In genomic region chr4:101948055-101948454, GRCh38 we compare ENCODE assay signal across 34 cellular contexts.
"Had no signal": no experiment of that assay in that cellular context is flagged by ENCODE, and none has a peak within 500 bp of the region (broad histone marks: within the 10 kb centered on the region; RNA-seq: fewer than 3 reads in every experiment).

No MANE protein-coding gene starts in this region.

- H3K4me1 Mint-ChIP-seq: activated CD4-positive, alpha-beta T cell treated with anti-CD3 and anti-CD28 coated beads for 36 hours; activated CD4-positive, alpha-beta T cell treated with anti-CD3 and anti-CD28 coated beads, Interleukin-2, amount 10 ng/mL, durations not matched to agents 24 days and 14 days; activated CD8-positive, alpha-beta memory T cell treated with anti-CD3 and anti-CD28 coated beads, Interleukin-2, amount 10 ng/mL, durations not matched to agents 7 days and 5 days; activated naive CD4-positive, alpha-beta T cell treated with anti-CD3 and anti-CD28 coated beads, Interleukin-2, amount 50 U/mL, for 24 hours; activated naive CD8-positive, alpha-beta T cell treated with anti-CD3 and anti-CD28 coated beads for 36 hours; activated naive CD8-positive, alpha-beta T cell treated with anti-CD3 and anti-CD28 coated beads, Interleukin-2, amount 50 U/mL, for 24 hours; T-helper 17 cell had no signal

- H3K27ac Mint-ChIP-seq: activated CD4-positive, alpha-beta memory T cell treated with anti-CD3 and anti-CD28 coated beads for 36 hours; activated CD4-positive, alpha-beta T cell treated with anti-CD3 and anti-CD28 coated beads for 36 hours; activated CD4-positive, alpha-beta T cell treated with anti-CD3 and anti-CD28 coated beads, Interleukin-2, amount 10 ng/mL, durations not matched to agents 24 days and 14 days; activated CD8-positive, alpha-beta memory T cell treated with anti-CD3 and anti-CD28 coated beads, Interleukin-2, amount 10 ng/mL, durations not matched to agents 7 days and 5 days; activated CD8-positive, alpha-beta T cell treated with anti-CD3 and anti-CD28 coated beads, Interleukin-2, amount 10 ng/mL, durations not matched to agents 7 days and 5 days; activated naive CD4-positive, alpha-beta T cell treated with anti-CD3 and anti-CD28 coated beads for 36 hours; activated naive CD4-positive, alpha-beta T cell treated with anti-CD3 and anti-CD28 coated beads, Interleukin-2, amount 50 U/mL, for 24 hours; activated naive CD8-positive, alpha-beta T cell treated with anti-CD3 and anti-CD28 coated beads for 36 hours; activated naive CD8-positive, alpha-beta T cell treated with anti-CD3 and anti-CD28 coated beads, Interleukin-2, amount 50 U/mL, for 24 hours; activated T-helper 1 cell treated with anti-CD3 and anti-CD28 coated beads, Interleukin-12 subunit alpha, Interleukin-12 subunit beta, Interleukin-2, Interleukin-4 antibody, amounts not matched to agents 30 ng/mL and 10 ng/mL and 1 ng/mL, durations not matched to agents 14 hours and 24 hours and 36 hours; activated T-helper 2 cell treated with anti-CD3 and anti-CD28 coated beads, Interferon-gamma antibody, Interleukin-2, Interleukin-4, amounts not matched to agents 10 μg/mL and 5 μg/mL and 100 μg/mL, durations not matched to agents 14 hours and 24 hours and 36 hours; T-helper 17 cell; T-helper 2 cell treated with Interferon-gamma antibody and Interleukin-4, amounts not matched to agents 5 μg/mL and 100 μg/mL, for 36 hours had no signal

- H3K4me3 ChIP-seq: adrenal gland, body of pancreas, colonic mucosa, esophagus squamous epithelium, gastroesophageal sphincter had no signal

- H3K9me3 Mint-ChIP-seq: activated CD4-positive, alpha-beta memory T cell treated with anti-CD3 and anti-CD28 coated beads for 36 hours; activated CD4-positive, alpha-beta T cell treated with anti-CD3 and anti-CD28 coated beads, Interleukin-2, amount 10 ng/mL, durations not matched to agents 24 days and 14 days; activated naive CD4-positive, alpha-beta T cell treated with anti-CD3 and anti-CD28 coated beads for 36 hours; activated naive CD4-positive, alpha-beta T cell treated with anti-CD3 and anti-CD28 coated beads, Interleukin-2, amount 50 U/mL, for 24 hours; activated naive CD8-positive, alpha-beta T cell treated with anti-CD3 and anti-CD28 coated beads for 36 hours; activated naive CD8-positive, alpha-beta T cell treated with anti-CD3 and anti-CD28 coated beads, Interleukin-2, amount 50 U/mL, for 24 hours; activated T-helper 1 cell treated with anti-CD3 and anti-CD28 coated beads, Interleukin-12 subunit alpha, Interleukin-12 subunit beta, Interleukin-2, Interleukin-4 antibody, amounts not matched to agents 30 ng/mL and 10 ng/mL and 1 ng/mL, durations not matched to agents 14 hours and 24 hours and 36 hours; activated T-helper 2 cell treated with anti-CD3 and anti-CD28 coated beads, Interferon-gamma antibody, Interleukin-2, Interleukin-4, amounts not matched to agents 10 μg/mL and 5 μg/mL and 100 μg/mL, durations not matched to agents 14 hours and 24 hours and 36 hours; T-helper 2 cell treated with Interferon-gamma antibody and Interleukin-4, amounts not matched to agents 5 μg/mL and 100 μg/mL, for 36 hours had no signal

- H3K27me3 ChIP-seq: adrenal gland, body of pancreas, colonic mucosa, esophagus squamous epithelium, gastroesophageal sphincter had no signal

- H3K36me3 ChIP-seq: adrenal gland, colonic mucosa, esophagus squamous epithelium, gastroesophageal sphincter, WERI-Rb-1 had no signal

- H3K27me3 Mint-ChIP-seq: activated CD4-positive, alpha-beta T cell treated with anti-CD3 and anti-CD28 coated beads, Interleukin-2, amount 10 ng/mL, durations not matched to agents 24 days and 14 days; activated naive CD8-positive, alpha-beta T cell treated with anti-CD3 and anti-CD28 coated beads, Interleukin-2, amount 50 U/mL, for 24 hours had no signal

- DNase-seq: activated CD4-positive, alpha-beta memory T cell treated with anti-CD3 and anti-CD28 coated beads for 36 hours; activated CD4-positive, alpha-beta T cell treated with anti-CD3 and anti-CD28 coated beads for 36 hours; activated CD4-positive, alpha-beta T cell treated with anti-CD3 and anti-CD28 coated beads, Interleukin-2, amount 10 ng/mL, durations not matched to agents 24 days and 14 days; activated CD4-positive, CD25-positive, alpha-beta regulatory T cell; activated CD4-positive, CD25-positive, alpha-beta regulatory T cell treated with anti-CD3 and anti-CD28 coated beads, Interleukin-2, amount 50 U/mL, for 72 hours; activated CD8-positive, alpha-beta memory T cell treated with anti-CD3 and anti-CD28 coated beads, Interleukin-2, amount 10 ng/mL, durations not matched to agents 7 days and 5 days; activated CD8-positive, alpha-beta memory T cell treated with anti-CD3 and anti-CD28 coated beads, Interleukin-2, amount 50 U/mL, for 4 hours; activated CD8-positive, alpha-beta T cell treated with anti-CD3 and anti-CD28 coated beads, Interleukin-2, amount 10 ng/mL, durations not matched to agents 7 days and 5 days; activated effector memory CD4-positive, alpha-beta T cell treated with anti-CD3 and anti-CD28 coated beads, Interleukin-2, amount 50 U/mL, for 16 hours; activated naive CD4-positive, alpha-beta T cell treated with anti-CD3 and anti-CD28 coated beads for 36 hours; activated naive CD8-positive, alpha-beta T cell treated with anti-CD3 and anti-CD28 coated beads for 36 hours; activated naive CD8-positive, alpha-beta T cell treated with anti-CD3 and anti-CD28 coated beads, Interleukin-2, amount 50 U/mL, for 24 hours; activated T-cell treated with anti-CD3 and anti-CD28 coated beads, Interleukin-2, amount 50 U/mL, for 1 hour; activated T-cell treated with anti-CD3 and anti-CD28 coated beads, Interleukin-2, amount 50 U/mL, for 48 hours; adrenal gland; amygdala; aorta; body of pancreas; caudate nucleus; cerebellar nuclear complex; colonic mucosa; effector CD8-positive, alpha-beta T cell; esophagus squamous epithelium; foreskin melanocyte; T-helper 1 cell; T-helper 17 cell; T1000; WERI-Rb-1 had no signal

- H3K4me3 Mint-ChIP-seq: activated CD4-positive, alpha-beta memory T cell treated with anti-CD3 and anti-CD28 coated beads for 36 hours; activated CD4-positive, alpha-beta T cell treated with anti-CD3 and anti-CD28 coated beads for 36 hours; activated CD4-positive, alpha-beta T cell treated with anti-CD3 and anti-CD28 coated beads, Interleukin-2, amount 10 ng/mL, durations not matched to agents 24 days and 14 days; activated CD8-positive, alpha-beta memory T cell treated with anti-CD3 and anti-CD28 coated beads, Interleukin-2, amount 10 ng/mL, durations not matched to agents 7 days and 5 days; activated CD8-positive, alpha-beta T cell treated with anti-CD3 and anti-CD28 coated beads, Interleukin-2, amount 10 ng/mL, durations not matched to agents 7 days and 5 days; activated naive CD4-positive, alpha-beta T cell treated with anti-CD3 and anti-CD28 coated beads for 36 hours; activated naive CD4-positive, alpha-beta T cell treated with anti-CD3 and anti-CD28 coated beads, Interleukin-2, amount 50 U/mL, for 24 hours; activated naive CD8-positive, alpha-beta T cell treated with anti-CD3 and anti-CD28 coated beads for 36 hours; activated naive CD8-positive, alpha-beta T cell treated with anti-CD3 and anti-CD28 coated beads, Interleukin-2, amount 50 U/mL, for 24 hours; activated T-helper 1 cell treated with anti-CD3 and anti-CD28 coated beads, Interleukin-12 subunit alpha, Interleukin-12 subunit beta, Interleukin-2, Interleukin-4 antibody, amounts not matched to agents 30 ng/mL and 10 ng/mL and 1 ng/mL, durations not matched to agents 14 hours and 24 hours and 36 hours; T-helper 17 cell; T-helper 2 cell treated with Interferon-gamma antibody and Interleukin-4, amounts not matched to agents 5 μg/mL and 100 μg/mL, for 36 hours had no signal

- H3K27ac ChIP-seq: adrenal gland, body of pancreas, colonic mucosa, epithelial cell of prostate, esophagus squamous epithelium, gastroesophageal sphincter, WERI-Rb-1 had no signal

- ATAC-seq: activated CD4-positive, alpha-beta T cell treated with anti-CD3 and anti-CD28 coated beads for 36 hours; activated CD8-positive, alpha-beta memory T cell treated with anti-CD3 and anti-CD28 coated beads, Interleukin-2, amount 10 ng/mL, durations not matched to agents 7 days and 5 days; activated CD8-positive, alpha-beta T cell treated with anti-CD3 and anti-CD28 coated beads, Interleukin-2, amount 10 ng/mL, durations not matched to agents 7 days and 5 days; activated naive CD8-positive, alpha-beta T cell treated with anti-CD3 and anti-CD28 coated beads, Interleukin-2, amount 50 U/mL, for 24 hours; body of pancreas; gastroesophageal sphincter; T-helper 17 cell had no signal

- H3K9me3 ChIP-seq: adrenal gland, body of pancreas, colonic mucosa, esophagus squamous epithelium, gastroesophageal sphincter had no signal

- H3K4me1 ChIP-seq: adrenal gland, colonic mucosa, esophagus squamous epithelium, gastroesophageal sphincter had no signal

- H3K36me3 Mint-ChIP-seq: activated CD4-positive, alpha-beta memory T cell treated with anti-CD3 and anti-CD28 coated beads for 36 hours; activated CD8-positive, alpha-beta memory T cell treated with anti-CD3 and anti-CD28 coated beads, Interleukin-2, amount 10 ng/mL, durations not matched to agents 7 days and 5 days; activated naive CD4-positive, alpha-beta T cell treated with anti-CD3 and anti-CD28 coated beads, Interleukin-2, amount 50 U/mL, for 24 hours; activated naive CD8-positive, alpha-beta T cell treated with anti-CD3 and anti-CD28 coated beads for 36 hours had no signal
